In genomic region chr9:126219166-126219565, GRCh38 we compare ENCODE assay signal across 14 cellular contexts.
DNase-seq lines count a peak whose midpoint lies in the region; ATAC-seq and TF ChIP-seq lines count a peak whose summit lies in the region.
"Had no signal": no experiment of that assay in that cellular context is flagged by ENCODE, and none has a peak within 500 bp of the region (broad histone marks: within the 10 kb centered on the region; RNA-seq: fewer than 3 reads in every experiment).

No MANE protein-coding gene starts in this region.

- no peak overlapping the region for H2BK120ac ChIP-seq in neuronal stem cell (ENCODE audit: low read depth, low read length)

- H2AFZ ChIP-seq in neuronal stem cell (ENCODE audit: low read length): no peak overlapping the region
- H2AFZ ChIP-seq: GM23248 had no signal

- H3K27me3 ChIP-seq in BLaER1 (no peaks in the 10 kb centered on the region), colonic mucosa (peaks cover 23% of the 10 kb centered on the region), neuronal stem cell (ENCODE audit: control insufficient read depth in 3 of 3, insufficient read depth in 3 of 3, low read depth in 1 of 3, low read length in 3 of 3) (peaks cover 0 to 30% (median 0%) of the 10 kb centered on the region in 3 experiments)

- H3K23ac ChIP-seq in neuronal stem cell (ENCODE audit: low read depth, low read length, poor library complexity): peak overlapping the region; percentile 44

- H3K79me1 ChIP-seq in neuronal stem cell (ENCODE audit: low read depth, low read length): no peaks in the 10 kb centered on the region

- H3K18ac ChIP-seq in neuronal stem cell (ENCODE audit: low read length): peak overlapping the region; percentile 27

- H3K9me3 ChIP-seq in BLaER1 (peaks cover 25% of the 10 kb centered on the region), colonic mucosa (no peaks in the 10 kb centered on the region), neuronal stem cell (replicated peaks in 1 of 2; ENCODE audit: control insufficient read depth in 2 of 2, insufficient read depth in 1 of 2, low read depth in 1 of 2, low read length in 2 of 2) (no peaks in the 10 kb centered on the region)

- H3K4ac ChIP-seq in neuronal stem cell (ENCODE audit: low read length): no peak overlapping the region

- peaks cover 74% of the 10 kb centered on the region for H3K4me1 ChIP-seq in BLaER1
- no peaks in the 10 kb centered on the region for H3K4me1 ChIP-seq in colonic mucosa
- no peaks in the 10 kb centered on the region for H3K4me1 ChIP-seq in neuronal stem cell (ENCODE audit: control insufficient read depth in 2 of 2, insufficient read depth in 1 of 2, low read depth in 1 of 2, low read length in 2 of 2)

- H3K9ac ChIP-seq in BLaER1 (no peak overlapping the region; the same call in 1 of the 2 replicates), colonic mucosa (ENCODE audit: low read depth in 2 of 2, low read length in 2 of 2) (no peak overlapping the region), neuronal stem cell (ENCODE audit: low read depth, low read length, poor library complexity) (no peak overlapping the region)
- H3K9ac ChIP-seq: GM23248 had no signal

- WGBS in neuronal stem cell (ENCODE audit: extremely low coverage in 2 of 2, insufficient read length in 2 of 2, insufficient replicate concordance in 1 of 2), 2 donors: no CpG with 5 or more reads among the region's 2 CpGs

- no peak overlapping the region for H2BK5ac ChIP-seq in neuronal stem cell (ENCODE audit: low read length)

- intact Hi-C loops in colonic mucosa (cut with DNase I): no loop called here

- no peak overlapping the region for H2BK15ac ChIP-seq in neuronal stem cell (ENCODE audit: low read length)

- H4K8ac ChIP-seq in neuronal stem cell (ENCODE audit: low read depth, low read length): no peak overlapping the region

- H3K36me3 ChIP-seq in BLaER1 (no peaks in the 10 kb centered on the region), colonic mucosa (no peaks in the 10 kb centered on the region), neuronal stem cell (replicated peaks in 1 of 2; ENCODE audit: control insufficient read depth in 2 of 2, insufficient read depth in 2 of 2, low read length in 2 of 2) (no peaks in the 10 kb centered on the region)

- H4K20me1 ChIP-seq in BLaER1: no peaks in the 10 kb centered on the region

- TF ChIP-seq CTCF in colonic mucosa (IDR thresholded peaks at IDR 0.05): no peak

- peak overlapping the region; percentile 57 for H2AK5ac ChIP-seq in neuronal stem cell (ENCODE audit: low read depth, low read length)

- no peak overlapping the region for H4K91ac ChIP-seq in neuronal stem cell (ENCODE audit: low read depth, low read length, poor library complexity)

- peak overlapping the region; percentile 84 for H3K27ac ChIP-seq in BLaER1
- H3K27ac ChIP-seq in colonic mucosa: no peak overlapping the region
- no peak overlapping the region for H3K27ac ChIP-seq in neuronal stem cell (replicated peaks; ENCODE audit: low read length)
- H3K27ac ChIP-seq: GM23248 had no signal

- H3K14ac ChIP-seq in neuronal stem cell (ENCODE audit: low read length): no peak overlapping the region

- no peak overlapping the region for H2BK12ac ChIP-seq in neuronal stem cell (ENCODE audit: low read length)

- H3K4me3 ChIP-seq in BLaER1 (no peak overlapping the region), colonic mucosa (no peak overlapping the region), neuronal stem cell (ENCODE audit: low read length in 2 of 2) (no peak overlapping the region)
- H3K4me3 ChIP-seq: GM23248 had no signal

- H3K4me2 ChIP-seq in BLaER1: peak overlapping the region; percentile 90
- no peak overlapping the region for H3K4me2 ChIP-seq in neuronal stem cell (ENCODE audit: insufficient read depth, low read length, poor library complexity, severe bottlenecking)

- DNase-seq in colonic mucosa (peak; percentile 10), left lobe of liver (ENCODE audit: low spot score) (peak; percentile 31), neuronal stem cell (ENCODE audit: low spot score) (no peak), AG08395 (ENCODE audit: low spot score) (no peak), NOMO-1 treated with dmso at 0.1 percent for 144 hours (lab: John Stamatoyannopoulos, UW; ENCODE audit: unreplicated experiment) (no peak)
- DNase-seq: ACHN; CD8-positive, alpha-beta T cell; COR-L47; DMS153; DMS79 treated with DMSO at 0.1 percent for 48 hours; EL; GM23248 had no signal

- no peak for ATAC-seq in left lobe of liver
- ATAC-seq in HG02884 (IDR thresholded peaks at IDR 0.05; ENCODE audit: unreplicated experiment): no peak
- ATAC-seq: CD8-positive, alpha-beta T cell had no signal

Comparison
In these comparisons a context has a peak if more than half of its experiments do, and no peak if none do; other contexts are left out.
1. DNase-seq: peak in colonic mucosa (single experiment) and left lobe of liver (single experiment); none in neuronal stem cell (single experiment), AG08395 (single experiment) and NOMO-1 treated with dmso at 0.1 percent for 144 hours (single experiment).